Comparison of ENCODE assay signal across 9 cellular contexts in genomic region chr1:155324717-155325595, GRCh38. TPM values are rescaled to one million over a fixed set of nuclear protein-coding genes. Genes with fewer than 3 reads are reported as not detected.
DNase-seq lines count a peak whose midpoint lies in the region; TF ChIP-seq lines count a peak whose summit lies in the region.
"Had no signal": no experiment of that assay in that cellular context is flagged by ENCODE, and none has a peak within 500 bp of the region (broad histone marks: within the 10 kb centered on the region; RNA-seq: fewer than 3 reads in every experiment).

No MANE protein-coding gene starts in this region.

- H3K4me3 ChIP-seq in KMS-11 (IDR thresholded peaks at IDR 0.05; ENCODE audit: insufficient read depth, low read depth, low read length), result no peak overlapping the region
- peak overlapping the region; percentile 84 to 95 for H3K4me3 ChIP-seq in SK-N-SH (ENCODE audit: low read depth in 2 of 2, low read length in 1 of 2)
- peak overlapping the region; percentile 76 for H3K4me3 ChIP-seq in ectodermal cell (ENCODE audit: insufficient read depth, low read depth, low read length)
- peak overlapping the region; percentile 71 for H3K4me3 ChIP-seq in thymus (ENCODE audit: low read length)

- H3K79me2 ChIP-seq in KMS-11 (ENCODE audit: insufficient read depth, low read depth) (no peaks in the 10 kb centered on the region), SK-N-SH (ENCODE audit: insufficient read depth) (peaks cover 46% of the 10 kb centered on the region)

- H3K9me3 ChIP-seq in SK-N-SH (no peaks in the 10 kb centered on the region), ectodermal cell (ENCODE audit: control insufficient read depth, low read length) (no peaks in the 10 kb centered on the region), thymus (ENCODE audit: control insufficient read depth) (no peaks in the 10 kb centered on the region)

- H3F3A ChIP-seq in SK-N-SH (replicated peaks; ENCODE audit: insufficient read depth), result peaks cover 25% of the 10 kb centered on the region

- H3K9me2 ChIP-seq in SK-N-SH, result no peaks in the 10 kb centered on the region

- H2AFZ ChIP-seq in KMS-11 (ENCODE audit: low read depth) (peak overlapping the region; percentile 84), SK-N-SH (ENCODE audit: low read depth) (peak overlapping the region; percentile 74)

- no peak overlapping the region for H3K27ac ChIP-seq in KMS-11
- H3K27ac ChIP-seq in SK-N-SH (ENCODE audit: low read depth in 2 of 2, low read length in 1 of 2), result peak overlapping the region; percentile 79 to 95; a peak in 3 of 4 replicates
- H3K27ac ChIP-seq in ectodermal cell (ENCODE audit: insufficient read depth, low read depth, low read length, poor library complexity, severe bottlenecking), result no peak overlapping the region
- H3K27ac ChIP-seq in thymus (ENCODE audit: low read depth), result no peak overlapping the region

- H3K36me3 ChIP-seq in KMS-11 (ENCODE audit: insufficient read depth), result no peaks in the 10 kb centered on the region; the same call in 1 of the 2 replicates
- peaks cover 19 to 24% of the 10 kb centered on the region in 2 experiments for H3K36me3 ChIP-seq in SK-N-SH (replicated peaks in 1 of 2; ENCODE audit: control insufficient read depth in 1 of 2, insufficient read depth in 2 of 2, low read length in 1 of 2)
- peaks cover 7% of the 10 kb centered on the region for H3K36me3 ChIP-seq in ectodermal cell (ENCODE audit: control insufficient read depth, insufficient read depth, low read length)
- peaks cover 7% of the 10 kb centered on the region for H3K36me3 ChIP-seq in thymus (ENCODE audit: control insufficient read depth, insufficient read depth)

- no peak for TF ChIP-seq EP300 in SK-N-SH (IDR thresholded peaks at IDR 0.05; ENCODE audit: borderline replicate concordance in 1 of 2, low read depth in 1 of 2, low read length in 1 of 2)

- H3K27me3 ChIP-seq in KMS-11 (ENCODE audit: insufficient read depth, low read depth), result no peaks in the 10 kb centered on the region
- no peaks in the 10 kb centered on the region for H3K27me3 ChIP-seq in SK-N-SH (ENCODE audit: insufficient read depth)
- H3K27me3 ChIP-seq in ectodermal cell (ENCODE audit: control insufficient read depth, insufficient read depth, low read length, poor library complexity, severe bottlenecking), result peaks cover 7% of the 10 kb centered on the region
- no peaks in the 10 kb centered on the region for H3K27me3 ChIP-seq in thymus (ENCODE audit: control insufficient read depth, insufficient read depth)

- peak; percentile 34 for DNase-seq in activated CD4-positive, CD25-positive, alpha-beta regulatory T cell treated with anti-CD3 and anti-CD28 coated beads, Interleukin-2, amount 50 U/mL, for 72 hours
- no peak for DNase-seq in activated CD4-positive, CD25-positive, alpha-beta regulatory T cell (lab: John Stamatoyannopoulos, UW)
- peak; percentile 78 for DNase-seq in SK-N-SH
- DNase-seq in lung microvascular endothelial cell (ENCODE audit: low read depth in 2 of 2), result peak; percentile 47 to 59
- DNase-seq in cortex of kidney (lab: John Stamatoyannopoulos, UW), result no peak

- TF ChIP-seq CTCF in KMS-11 (conservative IDR thresholded peaks at IDR 0.05; ENCODE audit: low read depth, low read length) (no peak), SK-N-SH (IDR thresholded peaks at IDR 0.05) (peak; percentile 44)

- peaks cover 20% of the 10 kb centered on the region for H3K4me1 ChIP-seq in KMS-11 (ENCODE audit: low read depth, poor library complexity, severe bottlenecking)
- peaks cover 12 to 34% of the 10 kb centered on the region in 2 experiments for H3K4me1 ChIP-seq in SK-N-SH (ENCODE audit: control insufficient read depth in 1 of 2, insufficient read depth in 2 of 2, low read depth in 1 of 2, low read length in 1 of 2)
- H3K4me1 ChIP-seq in ectodermal cell (ENCODE audit: control insufficient read depth, insufficient read depth, low read length), result peaks cover 23% of the 10 kb centered on the region
- peaks cover 8% of the 10 kb centered on the region for H3K4me1 ChIP-seq in thymus (ENCODE audit: control insufficient read depth, insufficient read depth, low read length)

- POLR2A ChIA-PET in SK-N-SH (lab: Yijun Ruan, JAX), result interaction anchor here (0.5 kb wide), 1 partner anchor 21 kb away, joined by 3 read pairs; no protein-coding TSS in a partner anchor

- no peak for TF ChIP-seq RAD21 in SK-N-SH (IDR thresholded peaks at IDR 0.05; ENCODE audit: low read length)

- H3K9ac ChIP-seq in KMS-11, result peak overlapping the region; percentile 63; the same call in 1 of the 2 replicates
- H3K9ac ChIP-seq in SK-N-SH, result peak overlapping the region; percentile 85

- CTCF ChIA-PET in SK-N-SH (lab: Yijun Ruan, JAX), result interaction anchor here (0.7 to 11.6 kb wide), 10 partner anchors 11 to 179 kb away, joined by 3 to 184 read pairs (median 11); partner anchors contain the start of genes ENTREP3, FDPS and SCAMP3

- H3K4me2 ChIP-seq in KMS-11, result peak overlapping the region; percentile 85
- peak overlapping the region; percentile 97 for H3K4me2 ChIP-seq in SK-N-SH

- H4K20me1 ChIP-seq in KMS-11 (ENCODE audit: insufficient read depth) (no peaks in the 10 kb centered on the region; the same call in 1 of the 2 replicates), SK-N-SH (ENCODE audit: insufficient read depth) (0 out of 2 replicates have a peak, but pooled peaks cover 5% of the 10 kb centered on the region)

- 33% methylated on average over 29 of the region's 59 CpGs for WGBS in SK-N-SH (ENCODE audit: low lambda C conversion rate)
- WGBS in ectodermal cell, 2 experiments, result 7% methylated on average over 59 of the region's 59 CpGs
- 22% methylated on average over 59 of the region's 59 CpGs for WGBS in thymus

TF ChIP-seq in SK-N-SH, 30 proteins besides CTCF, POLR2A, EP300 and RAD21:
- TF ChIP-seq USF2 (IDR thresholded peaks at IDR 0.05; ENCODE audit: borderline replicate concordance, low read depth, low read length), result no peak
- TF ChIP-seq SMC3 (IDR thresholded peaks at IDR 0.05; ENCODE audit: low read depth, low read length), result 0 out of 2 replicates have a peak, but pooled peaks have one; percentile 4

RNA-seq across cellular contexts. Expression of gene RUSC1, which starts 4.3 kb away (rescaled TPM):
- polyA plus RNA-seq in SK-N-SH (2012; rRNA removed) (43.1 and 49.9 TPM in 2 replicates), thymus (18.0 TPM)
- 18.6 and 25.6 TPM in 2 replicates for polyA plus RNA-seq in SK-N-SH (2012; cell fraction: cytosol; rRNA removed)
- polyA plus RNA-seq in SK-N-SH (2012; cell fraction: nucleus; rRNA removed), result 157 and 169 TPM in 2 replicates
- polyA plus RNA-seq in ectodermal cell (2013, experiment 1 of 4), result 53.7 TPM
- 50.2 TPM for polyA plus RNA-seq in ectodermal cell (2013, experiment 2 of 4)
- 43.7 TPM for polyA plus RNA-seq in ectodermal cell (2013, experiment 3 of 4)
- 45.8 TPM for polyA plus RNA-seq in ectodermal cell (2013, experiment 4 of 4)
- 7.2 and 9.3 TPM in 2 replicates for total RNA-seq in lung microvascular endothelial cell

RNA-seq across cellular contexts. Expression of gene FDPS, which starts 16.3 kb away (rescaled TPM):
- 126 and 142 TPM in 2 replicates for polyA plus RNA-seq in SK-N-SH (2012; rRNA removed)
- polyA plus RNA-seq in SK-N-SH (2012; cell fraction: cytosol; rRNA removed), result 127 and 129 TPM in 2 replicates
- 164 and 167 TPM in 2 replicates for polyA plus RNA-seq in SK-N-SH (2012; cell fraction: nucleus; rRNA removed)
- 312 TPM for polyA plus RNA-seq in ectodermal cell (2013, experiment 1 of 4)
- 275 TPM for polyA plus RNA-seq in ectodermal cell (2013, experiment 2 of 4)
- polyA plus RNA-seq in ectodermal cell (2013, experiment 3 of 4), result 219 TPM
- 213 TPM for polyA plus RNA-seq in ectodermal cell (2013, experiment 4 of 4)
- 397 and 432 TPM in 2 replicates for total RNA-seq in lung microvascular endothelial cell
- 119 TPM for polyA plus RNA-seq in thymus

RNA-seq across cellular contexts. Expression of gene PKLR, which starts 23.7 kb away (rescaled TPM):
- 0.03 TPM in 1 of 2 replicates, not detected in the other for polyA plus RNA-seq in SK-N-SH (2012; rRNA removed)
- 0.01 TPM in 1 of 2 replicates, not detected in the other for polyA plus RNA-seq in SK-N-SH (2012; cell fraction: cytosol; rRNA removed)
- 0.05 TPM in 2 replicates for polyA plus RNA-seq in SK-N-SH (2012; cell fraction: nucleus; rRNA removed)
- polyA plus RNA-seq in ectodermal cell (2013, experiment 1 of 4), result 0.59 TPM
- polyA plus RNA-seq in ectodermal cell (2013, experiment 2 of 4), result 0.41 TPM
- 0.48 TPM for polyA plus RNA-seq in ectodermal cell (2013, experiment 3 of 4)
- polyA plus RNA-seq in ectodermal cell (2013, experiment 4 of 4), result 0.36 TPM
- total RNA-seq in lung microvascular endothelial cell, result under 0.01 TPM in 1 of 2 replicates, not detected in the other
- 0.05 TPM for polyA plus RNA-seq in thymus
- total RNA-seq: glomerular endothelial cell had no signal

RNA-seq across cellular contexts. Expression of gene HCN3, which starts 47.7 kb away (rescaled TPM):
- 9.7 and 10.1 TPM in 2 replicates for polyA plus RNA-seq in SK-N-SH (2012; rRNA removed)
- polyA plus RNA-seq in SK-N-SH (2012; cell fraction: cytosol; rRNA removed), result 2.2 and 3.7 TPM in 2 replicates
- polyA plus RNA-seq in SK-N-SH (2012; cell fraction: nucleus; rRNA removed), result 59.4 and 62.3 TPM in 2 replicates
- polyA plus RNA-seq in ectodermal cell (2013, experiment 1 of 4), result 4.9 TPM
- polyA plus RNA-seq in ectodermal cell (2013, experiment 2 of 4), result 4.7 TPM
- 4.5 TPM for polyA plus RNA-seq in ectodermal cell (2013, experiment 3 of 4)
- 6.8 TPM for polyA plus RNA-seq in ectodermal cell (2013, experiment 4 of 4)
- 0.44 and 0.60 TPM in 2 replicates for total RNA-seq in lung microvascular endothelial cell
- 2.6 TPM for polyA plus RNA-seq in thymus

RNA-seq across cellular contexts. Expression of gene CLK2, which starts 51.7 kb away (rescaled TPM):
- polyA plus RNA-seq in SK-N-SH (2012; rRNA removed) (76.7 and 81.8 TPM in 2 replicates), thymus (86.5 TPM)
- polyA plus RNA-seq in SK-N-SH (2012; cell fraction: cytosol; rRNA removed), result 25.3 and 28.9 TPM in 2 replicates
- polyA plus RNA-seq in SK-N-SH (2012; cell fraction: nucleus; rRNA removed), result 484 and 490 TPM in 2 replicates
- polyA plus RNA-seq in ectodermal cell (2013, experiment 1 of 4), result 91.6 TPM
- 87.6 TPM for polyA plus RNA-seq in ectodermal cell (2013, experiment 2 of 4)
- 75.9 TPM for polyA plus RNA-seq in ectodermal cell (2013, experiment 3 of 4)
- 89.8 TPM for polyA plus RNA-seq in ectodermal cell (2013, experiment 4 of 4)
- total RNA-seq in lung microvascular endothelial cell, result 12.2 and 24.0 TPM in 2 replicates

Comparison
In these comparisons a context has a peak if more than half of its experiments do, and no peak if none do; other contexts are left out.
1. DNase-seq: peak in activated CD4-positive, CD25-positive, alpha-beta regulatory T cell treated with anti-CD3 and anti-CD28 coated beads, Interleukin-2, amount 50 U/mL, for 72 hours (single experiment), SK-N-SH (single experiment) and lung microvascular endothelial cell (2 of 2); none in activated CD4-positive, CD25-positive, alpha-beta regulatory T cell (0 of 4) and cortex of kidney (single experiment).
2. H3K27ac ChIP-seq: peak in SK-N-SH (2 of 2); none in KMS-11 (single experiment), ectodermal cell (single experiment) and thymus (single experiment).